ENCODE assay signal across 1 cellular context in genomic region chr14:94569381-94570001, GRCh38.
TF ChIP-seq lines count a peak whose summit lies in the region.

No MANE protein-coding gene starts in this region.

TF ChIP-seq in HepG2, 621 proteins besides CTCF, POLR2A, EP300 and RAD21 (continued from another document and continues in another):
- TF ChIP-seq, protein P1, sequence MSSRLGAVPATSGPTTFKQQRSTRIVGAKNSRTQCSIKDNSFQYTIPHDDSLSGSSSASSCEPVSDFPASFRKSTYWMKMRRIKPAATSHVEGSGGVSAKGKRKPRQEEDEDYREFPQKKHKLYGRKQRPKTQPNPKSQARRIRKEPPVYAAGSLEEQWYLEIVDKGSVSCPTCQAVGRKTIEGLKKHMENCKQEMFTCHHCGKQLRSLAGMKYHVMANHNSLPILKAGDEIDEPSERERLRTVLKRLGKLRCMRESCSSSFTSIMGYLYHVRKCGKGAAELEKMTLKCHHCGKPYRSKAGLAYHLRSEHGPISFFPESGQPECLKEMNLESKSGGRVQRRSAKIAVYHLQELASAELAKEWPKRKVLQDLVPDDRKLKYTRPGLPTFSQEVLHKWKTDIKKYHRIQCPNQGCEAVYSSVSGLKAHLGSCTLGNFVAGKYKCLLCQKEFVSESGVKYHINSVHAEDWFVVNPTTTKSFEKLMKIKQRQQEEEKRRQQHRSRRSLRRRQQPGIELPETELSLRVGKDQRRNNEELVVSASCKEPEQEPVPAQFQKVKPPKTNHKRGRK (CRISPR knock-in tag; IDR thresholded peaks at IDR 0.05), result no peak
- TF ChIP-seq ZNF572 (CRISPR knock-in tag; IDR thresholded peaks at IDR 0.05) (no peak), SOX5 (CRISPR knock-in tag; IDR thresholded peaks at IDR 0.05; ENCODE audit: borderline replicate concordance) (0 out of 2 replicates have a peak, but pooled peaks have one; percentile 10), IKZF5 (CRISPR knock-in tag; IDR thresholded peaks at IDR 0.05) (peak; percentile 17; the same call in 1 of the 2 replicates), ZNF773 (CRISPR knock-in tag; IDR thresholded peaks at IDR 0.05; ENCODE audit: borderline replicate concordance) (no peak), ZNF556 (CRISPR knock-in tag; IDR thresholded peaks at IDR 0.05; ENCODE audit: borderline replicate concordance) (0 out of 2 replicates have a peak, but pooled peaks have one; percentile 31), RXRB (CRISPR knock-in tag; IDR thresholded peaks at IDR 0.05; ENCODE audit: borderline replicate concordance) (peak; percentile 59), GPN1 (CRISPR knock-in tag; IDR thresholded peaks at IDR 0.05; ENCODE audit: borderline replicate concordance) (no peak), FOXO4 (CRISPR knock-in tag; conservative IDR thresholded peaks at IDR 0.05) (no peak), RBM39 (IDR thresholded peaks at IDR 0.05; ENCODE audit: low read depth, low read length, poor library complexity, severe bottlenecking) (peak; percentile 68), GATAD2A (CRISPR knock-in tag; IDR thresholded peaks at IDR 0.05) (peak; percentile 67; the same call in 1 of the 2 replicates), MYC (CRISPR knock-in tag; IDR thresholded peaks at IDR 0.05; ENCODE audit: borderline replicate concordance) (peak; percentile 34; the same call in 1 of the 2 replicates), ZFX (CRISPR knock-in tag; IDR thresholded peaks at IDR 0.05; ENCODE audit: low read depth) (peak; percentile 58), FUBP1 (CRISPR knock-in tag; IDR thresholded peaks at IDR 0.05; ENCODE audit: borderline replicate concordance) (0 out of 2 replicates have a peak, but pooled peaks have one; percentile 58), RERE (CRISPR knock-in tag; IDR thresholded peaks at IDR 0.05; ENCODE audit: low read depth) (no peak), KDM1A (CRISPR knock-in tag; IDR thresholded peaks at IDR 0.05) (0 out of 2 replicates have a peak, but pooled peaks have one; percentile 16), KLF9 (CRISPR knock-in tag; IDR thresholded peaks at IDR 0.05; ENCODE audit: low read depth) (no peak), ZNF382 (CRISPR knock-in tag; IDR thresholded peaks at IDR 0.05; ENCODE audit: borderline replicate concordance) (no peak), HDAC1 (CRISPR knock-in tag; IDR thresholded peaks at IDR 0.05) (peak; percentile 74), KLF6 (CRISPR knock-in tag; IDR thresholded peaks at IDR 0.05) (0 out of 2 replicates have a peak, but pooled peaks have one; percentile 19), TFAP4 (IDR thresholded peaks at IDR 0.05; ENCODE audit: borderline replicate concordance, low read depth) (peak; percentile 61; the same call in 1 of the 2 replicates), ZBTB37 (CRISPR knock-in tag; IDR thresholded peaks at IDR 0.05) (peak; percentile 82)
- TF ChIP-seq, protein P2, sequence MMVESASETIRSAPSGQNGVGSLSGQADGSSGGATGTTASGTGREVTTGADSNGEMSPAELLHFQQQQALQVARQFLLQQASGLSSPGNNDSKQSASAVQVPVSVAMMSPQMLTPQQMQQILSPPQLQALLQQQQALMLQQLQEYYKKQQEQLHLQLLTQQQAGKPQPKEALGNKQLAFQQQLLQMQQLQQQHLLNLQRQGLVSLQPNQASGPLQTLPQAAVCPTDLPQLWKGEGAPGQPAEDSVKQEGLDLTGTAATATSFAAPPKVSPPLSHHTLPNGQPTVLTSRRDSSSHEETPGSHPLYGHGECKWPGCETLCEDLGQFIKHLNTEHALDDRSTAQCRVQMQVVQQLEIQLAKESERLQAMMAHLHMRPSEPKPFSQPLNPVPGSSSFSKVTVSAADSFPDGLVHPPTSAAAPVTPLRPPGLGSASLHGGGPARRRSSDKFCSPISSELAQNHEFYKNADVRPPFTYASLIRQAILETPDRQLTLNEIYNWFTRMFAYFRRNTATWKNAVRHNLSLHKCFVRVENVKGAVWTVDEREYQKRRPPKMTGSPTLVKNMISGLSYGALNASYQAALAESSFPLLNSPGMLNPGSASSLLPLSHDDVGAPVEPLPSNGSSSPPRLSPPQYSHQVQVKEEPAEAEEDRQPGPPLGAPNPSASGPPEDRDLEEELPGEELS (CRISPR knock-in tag; IDR thresholded peaks at IDR 0.05), result peak; percentile 66
- TF ChIP-seq, protein P3, sequence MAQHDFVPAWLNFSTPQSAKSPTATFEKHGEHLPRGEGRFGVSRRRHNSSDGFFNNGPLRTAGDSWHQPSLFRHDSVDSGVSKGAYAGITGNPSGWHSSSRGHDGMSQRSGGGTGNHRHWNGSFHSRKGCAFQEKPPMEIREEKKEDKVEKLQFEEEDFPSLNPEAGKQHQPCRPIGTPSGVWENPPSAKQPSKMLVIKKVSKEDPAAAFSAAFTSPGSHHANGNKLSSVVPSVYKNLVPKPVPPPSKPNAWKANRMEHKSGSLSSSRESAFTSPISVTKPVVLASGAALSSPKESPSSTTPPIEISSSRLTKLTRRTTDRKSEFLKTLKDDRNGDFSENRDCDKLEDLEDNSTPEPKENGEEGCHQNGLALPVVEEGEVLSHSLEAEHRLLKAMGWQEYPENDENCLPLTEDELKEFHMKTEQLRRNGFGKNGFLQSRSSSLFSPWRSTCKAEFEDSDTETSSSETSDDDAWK (CRISPR knock-in tag; IDR thresholded peaks at IDR 0.05), result no peak
- TF ChIP-seq, protein P4, sequence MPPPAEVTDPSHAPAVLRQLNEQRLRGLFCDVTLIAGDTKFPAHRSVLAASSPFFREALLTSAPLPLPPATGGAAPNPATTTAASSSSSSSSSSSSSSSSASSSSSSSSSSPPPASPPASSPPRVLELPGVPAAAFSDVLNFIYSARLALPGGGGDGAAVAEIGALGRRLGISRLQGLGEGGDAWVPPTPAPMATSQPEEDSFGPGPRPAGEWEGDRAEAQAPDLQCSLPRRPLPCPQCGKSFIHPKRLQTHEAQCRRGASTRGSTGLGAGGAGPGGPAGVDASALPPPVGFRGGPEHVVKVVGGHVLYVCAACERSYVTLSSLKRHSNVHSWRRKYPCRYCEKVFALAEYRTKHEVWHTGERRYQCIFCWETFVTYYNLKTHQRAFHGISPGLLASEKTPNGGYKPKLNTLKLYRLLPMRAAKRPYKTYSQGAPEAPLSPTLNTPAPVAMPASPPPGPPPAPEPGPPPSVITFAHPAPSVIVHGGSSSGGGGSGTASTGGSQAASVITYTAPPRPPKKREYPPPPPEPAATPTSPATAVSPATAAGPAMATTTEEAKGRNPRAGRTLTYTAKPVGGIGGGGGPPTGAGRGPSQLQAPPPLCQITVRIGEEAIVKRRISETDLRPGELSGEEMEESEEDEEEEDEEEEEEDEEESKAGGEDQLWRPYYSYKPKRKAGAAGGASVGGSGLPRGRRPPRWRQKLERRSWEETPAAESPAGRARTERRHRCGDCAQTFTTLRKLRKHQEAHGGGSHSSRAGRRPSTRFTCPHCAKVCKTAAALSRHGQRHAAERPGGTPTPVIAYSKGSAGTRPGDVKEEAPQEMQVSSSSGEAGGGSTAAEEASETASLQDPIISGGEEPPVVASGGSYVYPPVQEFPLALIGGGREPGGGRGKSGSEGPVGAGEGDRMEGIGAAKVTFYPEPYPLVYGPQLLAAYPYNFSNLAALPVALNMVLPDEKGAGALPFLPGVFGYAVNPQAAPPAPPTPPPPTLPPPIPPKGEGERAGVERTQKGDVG (CRISPR knock-in tag; IDR thresholded peaks at IDR 0.05; ENCODE audit: borderline replicate concordance), result peak; percentile 40; the same call in 1 of the 2 replicates
- TF ChIP-seq, protein P5, sequence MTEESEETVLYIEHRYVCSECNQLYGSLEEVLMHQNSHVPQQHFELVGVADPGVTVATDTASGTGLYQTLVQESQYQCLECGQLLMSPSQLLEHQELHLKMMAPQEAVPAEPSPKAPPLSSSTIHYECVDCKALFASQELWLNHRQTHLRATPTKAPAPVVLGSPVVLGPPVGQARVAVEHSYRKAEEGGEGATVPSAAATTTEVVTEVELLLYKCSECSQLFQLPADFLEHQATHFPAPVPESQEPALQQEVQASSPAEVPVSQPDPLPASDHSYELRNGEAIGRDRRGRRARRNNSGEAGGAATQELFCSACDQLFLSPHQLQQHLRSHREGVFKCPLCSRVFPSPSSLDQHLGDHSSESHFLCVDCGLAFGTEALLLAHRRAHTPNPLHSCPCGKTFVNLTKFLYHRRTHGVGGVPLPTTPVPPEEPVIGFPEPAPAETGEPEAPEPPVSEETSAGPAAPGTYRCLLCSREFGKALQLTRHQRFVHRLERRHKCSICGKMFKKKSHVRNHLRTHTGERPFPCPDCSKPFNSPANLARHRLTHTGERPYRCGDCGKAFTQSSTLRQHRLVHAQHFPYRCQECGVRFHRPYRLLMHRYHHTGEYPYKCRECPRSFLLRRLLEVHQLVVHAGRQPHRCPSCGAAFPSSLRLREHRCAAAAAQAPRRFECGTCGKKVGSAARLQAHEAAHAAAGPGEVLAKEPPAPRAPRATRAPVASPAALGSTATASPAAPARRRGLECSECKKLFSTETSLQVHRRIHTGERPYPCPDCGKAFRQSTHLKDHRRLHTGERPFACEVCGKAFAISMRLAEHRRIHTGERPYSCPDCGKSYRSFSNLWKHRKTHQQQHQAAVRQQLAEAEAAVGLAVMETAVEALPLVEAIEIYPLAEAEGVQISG (CRISPR knock-in tag; IDR thresholded peaks at IDR 0.05), result peak; percentile 48
